Comparison of ENCODE assay signal across 5 cellular contexts in genomic region chr3:49625071-49625470, GRCh38.
"Had no signal": no experiment of that assay in that cellular context is flagged by ENCODE, and none has a peak within 500 bp of the region (broad histone marks: within the 10 kb centered on the region; RNA-seq: fewer than 3 reads in every experiment).

No MANE protein-coding gene starts in this region.

- DNase-seq: H9, HCEC 1CT, HFFc6 had no signal

- H3K4me2 ChIP-seq: GM23338 had no signal

- H3K4me3 ChIP-seq: GM23338 had no signal

- H2AFZ ChIP-seq: GM23338 had no signal

- H3K27ac ChIP-seq: HL-60 had no signal
